18 cellular contexts compared by ENCODE assay signal in the genomic region with DNA sequence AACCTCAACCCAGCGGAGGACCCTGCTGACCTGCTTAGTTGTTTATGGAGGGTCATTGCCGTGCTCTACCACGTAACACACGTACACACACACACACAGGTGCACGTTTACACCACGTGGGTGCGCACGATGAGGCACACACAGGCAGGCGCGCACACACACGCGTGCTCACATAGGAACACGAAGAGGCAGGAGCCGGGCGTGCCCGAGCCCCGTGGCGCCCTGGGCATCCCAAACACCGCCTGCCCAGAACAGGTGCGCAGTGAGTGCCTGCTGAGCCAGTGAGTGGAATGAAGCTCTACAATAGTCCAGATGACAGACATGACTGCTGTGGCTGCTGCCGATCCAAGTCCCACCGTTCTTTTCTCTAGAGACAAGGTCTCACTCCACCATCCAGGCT. TPM values are rescaled to one million over a fixed set of nuclear protein-coding genes. Genes with fewer than 3 reads are reported as not detected.
A peak's percentile ranks its signal among the peaks of the same experiment; 100 is the strongest.
DNase-seq lines count a peak whose midpoint lies in the region; ATAC-seq and TF ChIP-seq lines count a peak whose summit lies in the region.
"Had no signal": no experiment of that assay in that cellular context is flagged by ENCODE, and none has a peak within 500 bp of the region (broad histone marks: within the 10 kb centered on the region; RNA-seq: fewer than 3 reads in every experiment).

No MANE protein-coding gene starts in this region.

- no TSS peak for BruUV-seq in Caco-2 (replicated peaks; lab: Mats Ljungman, UMichigan)
- no TSS peak for BruUV-seq in IMR-90 (replicated peaks; lab: Mats Ljungman, UMichigan)

- H3K56ac ChIP-seq in IMR-90 (ENCODE audit: extremely low read depth, insufficient read depth, low read length): no peak overlapping the region

- H2AK9ac ChIP-seq in IMR-90 (replicated peaks; ENCODE audit: low read depth, low read length, poor library complexity): no peak overlapping the region

- peaks cover 4% of the 10 kb centered on the region; the same call in 1 of the 2 replicates for H3K9me1 ChIP-seq in IMR-90 (ENCODE audit: insufficient read depth, low read length)

- H3K23ac ChIP-seq in IMR-90 (ENCODE audit: low read depth, low read length): no peak overlapping the region

- dilution Hi-C loops in IMR-90 (cut with HindIII; ENCODE audit: low sequenced_read_pairs, unreplicated experiment): no loop called here

- H2BK120ac ChIP-seq in IMR-90 (ENCODE audit: low read depth, low read length): no peak overlapping the region

- peaks cover 17% of the 10 kb centered on the region for H3K9me3 Mint-ChIP-seq in Caco-2 (ENCODE audit: unreplicated experiment)
- H3K9me3 Mint-ChIP-seq in endothelial cell (ENCODE audit: unreplicated experiment): peaks cover 12% of the 10 kb centered on the region
- H3K9me3 Mint-ChIP-seq in activated naive CD4-positive, alpha-beta T cell treated with anti-CD3 and anti-CD28 coated beads, Interleukin-2, amount 10 ng/mL, durations not matched to agents 7 days and 5 days: peaks cover 17% of the 10 kb centered on the region

- H3K27me3 ChIP-seq in Caco-2 (replicated peaks; ENCODE audit: control insufficient read depth, insufficient read depth, low read length) (no peaks in the 10 kb centered on the region), IMR-90 (ENCODE audit: control insufficient read depth, insufficient read depth, low read length) (peaks cover 8% of the 10 kb centered on the region; the same call in 1 of the 2 replicates), NT2/D1 (ENCODE audit: insufficient read depth, insufficient read length) (peaks cover 5% of the 10 kb centered on the region), layer of hippocampus (ENCODE audit: control insufficient read depth, insufficient read depth, low read length) (no peaks in the 10 kb centered on the region)

- no peak overlapping the region for H3K4me3 ChIP-seq in Caco-2 (ENCODE audit: low read depth, low read length)
- H3K4me3 ChIP-seq in IMR-90 (ENCODE audit: insufficient read depth, low read depth, low read length): no peak overlapping the region
- H3K4me3 ChIP-seq in NT2/D1 (ENCODE audit: insufficient read length, low read depth): peak overlapping the region; percentile 2
- H3K4me3 ChIP-seq: thoracic aorta had no signal

- peak overlapping the region; percentile 47 for H3K4me3 Mint-ChIP-seq in Caco-2 (ENCODE audit: unreplicated experiment)
- no peak overlapping the region for H3K4me3 Mint-ChIP-seq in endothelial cell (ENCODE audit: unreplicated experiment)
- no peak overlapping the region for H3K4me3 Mint-ChIP-seq in activated naive CD4-positive, alpha-beta T cell treated with anti-CD3 and anti-CD28 coated beads, Interleukin-2, amount 10 ng/mL, durations not matched to agents 7 days and 5 days
- H3K4me3 Mint-ChIP-seq: activated CD8-positive, alpha-beta memory T cell treated with anti-CD3 and anti-CD28 coated beads, Interleukin-2, amount 10 ng/mL, durations not matched to agents 7 days and 5 days; B cell; T-cell had no signal

- WGBS in IMR-90 (ENCODE audit: extremely low coverage in 2 of 2, insufficient read length in 1 of 2), 2 experiments: 89% methylated on average over 12 of the region's 22 CpGs; no CpG with 5 or more reads in 1 of the 2 experiments

- H3K9ac ChIP-seq in IMR-90 (ENCODE audit: low read depth, low read length) (no peak overlapping the region), NT2/D1 (ENCODE audit: insufficient read length, low read depth) (peak overlapping the region; percentile 65)

- no peak overlapping the region for H3K4ac ChIP-seq in IMR-90 (ENCODE audit: low read depth, low read length)

- no peak overlapping the region for H2BK20ac ChIP-seq in IMR-90 (ENCODE audit: low read depth, low read length)

- H4K91ac ChIP-seq in IMR-90 (ENCODE audit: insufficient read depth, low read depth, low read length): no peak overlapping the region

- no peak overlapping the region for H3K27ac Mint-ChIP-seq in Caco-2 (ENCODE audit: unreplicated experiment)
- H3K27ac Mint-ChIP-seq in endothelial cell (ENCODE audit: unreplicated experiment): no peak overlapping the region
- H3K27ac Mint-ChIP-seq in activated naive CD4-positive, alpha-beta T cell treated with anti-CD3 and anti-CD28 coated beads, Interleukin-2, amount 10 ng/mL, durations not matched to agents 7 days and 5 days: no peak overlapping the region
- H3K27ac Mint-ChIP-seq: activated CD8-positive, alpha-beta memory T cell treated with anti-CD3 and anti-CD28 coated beads, Interleukin-2, amount 10 ng/mL, durations not matched to agents 7 days and 5 days; activated naive CD4-positive, alpha-beta T cell treated with anti-CD3 and anti-CD28 coated beads, Interleukin-2, amount 50 U/mL, for 72 hours; B cell; T-cell had no signal

- TF ChIP-seq RAD21 in IMR-90 (IDR thresholded peaks at IDR 0.05; ENCODE audit: low read length): no peak

- ATAC-seq in IMR-90 (ENCODE audit: low read depth): no peak
- ATAC-seq: activated CD8-positive, alpha-beta memory T cell treated with anti-CD3 and anti-CD28 coated beads, Interleukin-2, amount 10 ng/mL, durations not matched to agents 7 days and 5 days; activated naive CD4-positive, alpha-beta T cell treated with anti-CD3 and anti-CD28 coated beads, Interleukin-2, amount 50 U/mL, for 72 hours; T-cell had no signal

- H3K4me1 Mint-ChIP-seq in Caco-2 (ENCODE audit: low read depth, unreplicated experiment): no peaks in the 10 kb centered on the region
- H3K4me1 Mint-ChIP-seq in endothelial cell (ENCODE audit: unreplicated experiment): peaks cover 2% of the 10 kb centered on the region
- peaks cover 14% of the 10 kb centered on the region for H3K4me1 Mint-ChIP-seq in activated naive CD4-positive, alpha-beta T cell treated with anti-CD3 and anti-CD28 coated beads, Interleukin-2, amount 10 ng/mL, durations not matched to agents 7 days and 5 days

- H2AK5ac ChIP-seq in IMR-90 (ENCODE audit: low read depth, low read length): no peak overlapping the region

- peaks cover 0 to 7% of the 10 kb centered on the region in 2 experiments; a peak in 1 of 4 replicates for H3K79me1 ChIP-seq in IMR-90 (ENCODE audit: low read depth in 1 of 2, low read length in 2 of 2)

- POLR2A ChIA-PET in Caco-2 (lab: Charles Lee): no interaction called here
- POLR2A ChIA-PET in IMR-90 (lab: Charles Lee; ENCODE audit: unreplicated experiment): no interaction called here

- H4K8ac ChIP-seq in IMR-90 (ENCODE audit: low read depth in 2 of 2, low read length in 2 of 2): no peak overlapping the region

- in situ Hi-C loops in IMR-90 (cut with MboI; ENCODE audit: low sequenced_read_pairs): no loop called here

- no peak overlapping the region for H3K14ac ChIP-seq in IMR-90 (replicated peaks; ENCODE audit: low read depth, low read length)

- H4K5ac ChIP-seq in IMR-90 (ENCODE audit: low read depth, low read length): no peak overlapping the region

- TF ChIP-seq CTCF in Caco-2 (IDR thresholded peaks at IDR 0.05; ENCODE audit: insufficient read depth in 1 of 2, low read depth in 1 of 2, low read length in 1 of 2, severe bottlenecking in 1 of 2, unreplicated experiment in 1 of 2) (no peak), IMR-90 (conservative IDR thresholded peaks at IDR 0.05; ENCODE audit: low read depth, low read length) (no peak), endothelial cell (IDR thresholded peaks at IDR 0.05; ENCODE audit: unreplicated experiment) (no peak)

- H3K36me3 Mint-ChIP-seq in Caco-2 (ENCODE audit: insufficient read depth, unreplicated experiment): peaks cover 13% of the 10 kb centered on the region
- H3K36me3 Mint-ChIP-seq in endothelial cell (ENCODE audit: low read depth, unreplicated experiment): peaks cover 7% of the 10 kb centered on the region
- H3K36me3 Mint-ChIP-seq in activated naive CD4-positive, alpha-beta T cell treated with anti-CD3 and anti-CD28 coated beads, Interleukin-2, amount 10 ng/mL, durations not matched to agents 7 days and 5 days: peaks cover 14% of the 10 kb centered on the region
- H3K36me3 Mint-ChIP-seq: T-cell had no signal

- CTCF ChIA-PET in Caco-2 (lab: Charles Lee) (no interaction called here), IMR-90 (lab: Yijun Ruan, JAX) (no interaction called here)
- CTCF ChIA-PET in activated naive CD4-positive, alpha-beta T cell treated with anti-CD3 and anti-CD28 coated beads, Interleukin-2, amount 10 ng/mL, durations not matched to agents 7 days and 5 days (lab: Charles Lee): interaction anchor here (0.7 to 1.2 kb wide), 2 partner anchors 10 to 24 kb away, joined by 3 read pairs; no protein-coding TSS in a partner anchor

- H3K4me2 ChIP-seq in IMR-90 (ENCODE audit: low read depth, low read length): no peak overlapping the region

- DNase-seq in Caco-2 (no peak), IMR-90 (no peak), NT2/D1 (ENCODE audit: low read depth, low spot score) (no peak), endothelial cell (ENCODE audit: low spot score) (no peak)
- no peak for DNase-seq in activated naive CD4-positive, alpha-beta T cell treated with anti-CD3 and anti-CD28 coated beads, Interleukin-2, amount 10 ng/mL, durations not matched to agents 7 days and 5 days
- no peak for DNase-seq in activated CD8-positive, alpha-beta memory T cell treated with anti-CD3 and anti-CD28 coated beads, Interleukin-2, amount 50 U/mL, for 4 hours
- no peak for DNase-seq in activated naive CD4-positive, alpha-beta T cell (lab: John Stamatoyannopoulos, UW)
- DNase-seq: activated CD8-positive, alpha-beta memory T cell treated with anti-CD3 and anti-CD28 coated beads, Interleukin-2, amount 10 ng/mL, durations not matched to agents 7 days and 5 days; T-cell had no signal

- no peak overlapping the region for H3K18ac ChIP-seq in IMR-90 (ENCODE audit: low read depth, low read length)

- H3K4me1 ChIP-seq in Caco-2: peaks cover 5% of the 10 kb centered on the region; the same call in 1 of the 2 replicates
- peaks cover 4% of the 10 kb centered on the region; the same call in 1 of the 2 replicates for H3K4me1 ChIP-seq in IMR-90 (ENCODE audit: control insufficient read depth, insufficient read depth, low read length)
- peaks cover 14% of the 10 kb centered on the region for H3K4me1 ChIP-seq in NT2/D1 (ENCODE audit: insufficient read depth, insufficient read length)

- H3K27me3 Mint-ChIP-seq in Caco-2 (ENCODE audit: insufficient read depth, unreplicated experiment) (no peaks in the 10 kb centered on the region), endothelial cell (ENCODE audit: unreplicated experiment) (peaks cover 14% of the 10 kb centered on the region)
- H3K27me3 Mint-ChIP-seq in activated naive CD4-positive, alpha-beta T cell treated with anti-CD3 and anti-CD28 coated beads, Interleukin-2, amount 10 ng/mL, durations not matched to agents 7 days and 5 days: peaks cover 45% of the 10 kb centered on the region

- no peaks in the 10 kb centered on the region for H3K9me3 ChIP-seq in Caco-2
- no peaks in the 10 kb centered on the region for H3K9me3 ChIP-seq in IMR-90 (ENCODE audit: control insufficient read depth, insufficient read depth, low read length)
- no peaks in the 10 kb centered on the region; the same call in 1 of the 2 replicates for H3K9me3 ChIP-seq in NT2/D1 (ENCODE audit: insufficient read depth, low read length)
- H3K9me3 ChIP-seq: thoracic aorta had no signal

- H3K27ac ChIP-seq in IMR-90 (ENCODE audit: insufficient read depth, low read length): no peak overlapping the region
- H3K27ac ChIP-seq in layer of hippocampus (ENCODE audit: low read depth, low read length): peak overlapping the region; percentile 97
- H3K27ac ChIP-seq: thoracic aorta had no signal

- no peak for TF ChIP-seq POLR2A in IMR-90 (IDR thresholded peaks at IDR 0.05; ENCODE audit: low read depth, low read length)

- intact Hi-C loops in Caco-2 (cut with micrococcal nuclease; ENCODE audit: unreplicated experiment): no loop called here
- intact Hi-C loops in IMR-90 (cut with micrococcal nuclease): loop anchor here (10.0 kb wide), 1 partner anchor 140 kb away; the partner anchor contains the start of gene MIER2

- no peaks in the 10 kb centered on the region for H4K20me1 ChIP-seq in IMR-90 (ENCODE audit: insufficient read depth, low read length)

- H3K36me3 ChIP-seq in Caco-2 (ENCODE audit: control insufficient read depth, insufficient read depth, low read length) (no peaks in the 10 kb centered on the region), IMR-90 (ENCODE audit: control insufficient read depth, insufficient read depth, low read length) (no peaks in the 10 kb centered on the region), NT2/D1 (ENCODE audit: insufficient read depth, insufficient read length, low read length) (no peaks in the 10 kb centered on the region)
- H3K36me3 ChIP-seq: thoracic aorta had no signal

- peak overlapping the region; percentile 24 for H2AFZ ChIP-seq in IMR-90 (replicated peaks; ENCODE audit: low read length, poor library complexity)

- H2BK15ac ChIP-seq in IMR-90 (ENCODE audit: low read depth, low read length): no peak overlapping the region

- H2BK5ac ChIP-seq in IMR-90 (ENCODE audit: low read depth, low read length, poor library complexity, severe bottlenecking): no peak overlapping the region

RNA-seq across cellular contexts. Expression of gene MADCAM1, which starts 11.2 kb away (rescaled TPM):
- total RNA-seq in Caco-2 (2022): 0.73 and 1.3 TPM in 2 replicates
- total RNA-seq in IMR-90 (2012; rRNA removed): not detected in 2 replicates
- polyA plus RNA-seq in IMR-90 (2012; rRNA removed): 0.24 and 0.26 TPM in 2 replicates
- 0.35 TPM in 1 of 2 replicates, not detected in the other for polyA plus RNA-seq in IMR-90 (2012; cell fraction: cytosol; rRNA removed)
- polyA plus RNA-seq in IMR-90 (2012; cell fraction: nucleus; rRNA removed; ENCODE audit: low replicate concordance): 1.1 and 2.5 TPM in 2 replicates
- total RNA-seq in endothelial cell (ENCODE audit: unreplicated experiment): 6.5 TPM
- total RNA-seq: NCI-H460 had no signal

RNA-seq across cellular contexts. Expression of gene TPGS1, which starts 22.2 kb away (rescaled TPM):
- 11.5 and 14.9 TPM in 2 replicates for total RNA-seq in Caco-2 (2022)
- total RNA-seq in IMR-90 (2012; rRNA removed): 2.7 and 4.2 TPM in 2 replicates
- 6.3 and 13.9 TPM in 2 replicates for polyA plus RNA-seq in IMR-90 (2012; rRNA removed)
- polyA plus RNA-seq in IMR-90 (2012; cell fraction: cytosol; rRNA removed): 13.7 and 31.3 TPM in 2 replicates
- 5.7 and 24.7 TPM in 2 replicates for polyA plus RNA-seq in IMR-90 (2012; cell fraction: nucleus; rRNA removed; ENCODE audit: low replicate concordance)
- total RNA-seq in endothelial cell (ENCODE audit: unreplicated experiment): 18.0 TPM

RNA-seq across cellular contexts. Expression of gene SHC2, which starts 24.3 kb away (rescaled TPM):
- total RNA-seq in Caco-2 (2022) (1.3 and 2.4 TPM in 2 replicates), IMR-90 (2012; rRNA removed) (under 0.01 TPM in 1 of 2 replicates, not detected in the other), endothelial cell (ENCODE audit: unreplicated experiment) (46.9 TPM)
- polyA plus RNA-seq in IMR-90 (2012; rRNA removed): 0.68 and 0.72 TPM in 2 replicates
- 0.14 and 0.65 TPM in 2 replicates for polyA plus RNA-seq in IMR-90 (2012; cell fraction: cytosol; rRNA removed)
- polyA plus RNA-seq in IMR-90 (2012; cell fraction: nucleus; rRNA removed; ENCODE audit: low replicate concordance): 5.9 and 6.9 TPM in 2 replicates
- total RNA-seq: activated CD8-positive, alpha-beta memory T cell treated with anti-CD3 and anti-CD28 coated beads, Interleukin-2, amount 10 ng/mL, durations not matched to agents 7 days and 5 days; activated naive CD4-positive, alpha-beta T cell treated with anti-CD3 and anti-CD28 coated beads, Interleukin-2, amount 50 U/mL, for 72 hours; B cell; RPMI7951 had no signal

RNA-seq across cellular contexts. Expression of gene CDC34, which starts 46.4 kb away (rescaled TPM):
- total RNA-seq in Caco-2 (2022) (129 and 133 TPM in 2 replicates), IMR-90 (2012; rRNA removed) (35.7 and 39.2 TPM in 2 replicates), endothelial cell (ENCODE audit: unreplicated experiment) (126 TPM)
- 68.9 and 80.8 TPM in 2 replicates for polyA plus RNA-seq in IMR-90 (2012; rRNA removed)
- polyA plus RNA-seq in IMR-90 (2012; cell fraction: cytosol; rRNA removed): 94.6 and 103 TPM in 2 replicates
- 46.7 and 97.7 TPM in 2 replicates for polyA plus RNA-seq in IMR-90 (2012; cell fraction: nucleus; rRNA removed; ENCODE audit: low replicate concordance)

RNA-seq across cellular contexts. Expression of gene GZMM, which starts 58.7 kb away (rescaled TPM):
- total RNA-seq in Caco-2 (2022) (0.35 TPM in 1 of 2 replicates, not detected in the other), IMR-90 (2012; rRNA removed) (not detected in 2 replicates), endothelial cell (ENCODE audit: unreplicated experiment) (not detected)
- 0.11 and 0.24 TPM in 2 replicates for polyA plus RNA-seq in IMR-90 (2012; rRNA removed)
- 0.23 and 0.81 TPM in 2 replicates for polyA plus RNA-seq in IMR-90 (2012; cell fraction: cytosol; rRNA removed)
- polyA plus RNA-seq in IMR-90 (2012; cell fraction: nucleus; rRNA removed; ENCODE audit: low replicate concordance): 0.11 and 0.50 TPM in 2 replicates
- total RNA-seq: B cell, glomerular endothelial cell, kidney epithelial cell, NCI-H460, pulmonary artery endothelial cell had no signal

Comparison
In these comparisons a context has a peak if more than half of its experiments do, and no peak if none do; other contexts are left out.
1. RNA of gene SHC2, which starts 24.3 kb away (total RNA-seq): 46.9 TPM in endothelial cell (single experiment); 1.3 to 2.4 TPM in Caco-2 and under 0.01 TPM in IMR-90; every median in the first group is over 10 times any median in the second.